In the genomic region with DNA sequence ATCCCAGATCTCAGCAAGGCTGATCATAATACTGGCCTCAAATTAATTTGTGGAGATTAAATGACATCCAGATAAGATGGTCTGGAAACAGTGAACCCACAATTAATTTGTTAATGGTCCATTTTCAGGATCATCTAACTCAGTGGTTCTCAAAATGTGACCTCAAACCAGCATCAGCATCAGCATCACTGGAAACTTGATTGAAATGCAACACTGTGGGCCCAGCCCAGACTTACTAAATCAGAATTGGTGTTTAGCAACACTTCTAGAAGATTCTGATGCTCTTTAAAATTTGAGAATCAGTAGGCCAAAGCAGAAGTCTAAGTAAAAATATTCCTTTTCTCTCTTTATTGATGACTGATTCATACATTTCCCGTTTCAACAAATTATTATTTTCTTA, we compare ENCODE assay signal across 22 cellular contexts. TPM values are rescaled to one million over a fixed set of nuclear protein-coding genes. Genes with fewer than 3 reads are reported as not detected.
"Had no signal": no experiment of that assay in that cellular context is flagged by ENCODE, and none has a peak within 500 bp of the region (broad histone marks: within the 10 kb centered on the region; RNA-seq: fewer than 3 reads in every experiment).

No MANE protein-coding gene starts in this region.

- H3K27ac ChIP-seq: brain microvascular endothelial cell had no signal

- H3K27me3 Mint-ChIP-seq: activated CD4-positive, alpha-beta T cell treated with anti-CD3 and anti-CD28 coated beads, Interleukin-2, amount 10 ng/mL, durations not matched to agents 24 days and 14 days had no signal

- H3K4me3 ChIP-seq: left lung had no signal

- H3K36me3 Mint-ChIP-seq: activated naive CD8-positive, alpha-beta T cell; memory B cell had no signal

- DNase-seq: activated B cell treated with CpG ODN at 0.5 μM for 24 hours; activated CD4-positive, alpha-beta T cell treated with anti-CD3 and anti-CD28 coated beads, Interleukin-2, amount 10 ng/mL, durations not matched to agents 24 days and 14 days; activated CD8-positive, alpha-beta memory T cell treated with anti-CD3 and anti-CD28 coated beads, Interleukin-2, amount 50 U/mL, for 48 hours; activated gamma-delta T cell; activated T-cell treated with anti-CD3 and anti-CD28 coated beads, Interleukin-2, amount 50 U/mL, for 72 hours; cortex of kidney; effector CD4-positive, alpha-beta T cell; left lung; nucleus accumbens; stimulated activated naive CD8-positive, alpha-beta T cell treated with anti-CD3 and anti-CD28 coated beads, Interleukin-15, amount 100 ng/mL, for 72 hours; SW 1271 had no signal

- H3K4me1 ChIP-seq: left lung had no signal

- H3K36me3 ChIP-seq: brain microvascular endothelial cell, left lung had no signal

- H3K9me3 ChIP-seq: left lung had no signal

- H3K4me3 Mint-ChIP-seq: activated B cell treated with CpG ODN at 0.5 μM for 24 hours; activated CD4-positive, alpha-beta T cell treated with anti-CD3 and anti-CD28 coated beads, Interleukin-2, amount 10 ng/mL, durations not matched to agents 24 days and 14 days; activated naive CD8-positive, alpha-beta T cell; activated T-cell treated with anti-CD3 and anti-CD28 coated beads, Interleukin-2, amount 50 U/mL, for 72 hours; memory B cell; nephron; stimulated activated naive CD8-positive, alpha-beta T cell treated with anti-CD3 and anti-CD28 coated beads, Interleukin-15, amount 100 ng/mL, for 72 hours had no signal

- H3K27ac Mint-ChIP-seq: activated B cell treated with CpG ODN at 0.5 μM for 24 hours; activated CD4-positive, alpha-beta T cell treated with anti-CD3 and anti-CD28 coated beads, Interleukin-2, amount 10 ng/mL, durations not matched to agents 24 days and 14 days; activated naive CD8-positive, alpha-beta T cell; activated T-cell treated with anti-CD3 and anti-CD28 coated beads, Interleukin-2, amount 50 U/mL, for 72 hours; memory B cell had no signal

- ATAC-seq: activated T-cell treated with anti-CD3 and anti-CD28 coated beads, Interleukin-2, amount 50 U/mL, for 72 hours; stimulated activated naive CD8-positive, alpha-beta T cell treated with anti-CD3 and anti-CD28 coated beads, Interleukin-15, amount 100 ng/mL, for 72 hours had no signal

- H3K4me1 Mint-ChIP-seq: activated B cell treated with CpG ODN at 0.5 μM for 24 hours; activated CD4-positive, alpha-beta T cell treated with anti-CD3 and anti-CD28 coated beads, Interleukin-2, amount 10 ng/mL, durations not matched to agents 24 days and 14 days had no signal

- H3K9me3 Mint-ChIP-seq: activated B cell treated with CpG ODN at 0.5 μM for 24 hours; activated CD4-positive, alpha-beta T cell treated with anti-CD3 and anti-CD28 coated beads, Interleukin-2, amount 10 ng/mL, durations not matched to agents 24 days and 14 days; activated T-cell treated with anti-CD3 and anti-CD28 coated beads, Interleukin-2, amount 50 U/mL, for 72 hours; memory B cell; stimulated activated naive CD8-positive, alpha-beta T cell treated with anti-CD3 and anti-CD28 coated beads, Interleukin-15, amount 100 ng/mL, for 72 hours had no signal

- H3K27me3 ChIP-seq: brain microvascular endothelial cell had no signal

RNA-seq across cellular contexts. Expression of a gene that starts 10.7 kb away (rescaled TPM):
- total RNA-seq: activated B cell treated with CpG ODN at 0.5 μM for 24 hours; activated CD4-positive, alpha-beta T cell treated with anti-CD3 and anti-CD28 coated beads, Interleukin-2, amount 10 ng/mL, durations not matched to agents 24 days and 14 days; activated T-cell treated with anti-CD3 and anti-CD28 coated beads, Interleukin-2, amount 50 U/mL, for 72 hours; fibroblast of lung; frontal cortex; kidney; left lung; posterior vena cava; right cardiac atrium; SK-MEL-5; T-helper 2 cell treated with Interferon-gamma antibody and Interleukin-4, amounts not matched to agents 100 ng/mL and 5 ng/mL, for 36 hours had no signal

RNA-seq across cellular contexts. Expression of a gene that starts 17.4 kb away (rescaled TPM):
- total RNA-seq: activated B cell treated with CpG ODN at 0.5 μM for 24 hours; activated CD4-positive, alpha-beta T cell treated with anti-CD3 and anti-CD28 coated beads, Interleukin-2, amount 10 ng/mL, durations not matched to agents 24 days and 14 days; activated T-cell treated with anti-CD3 and anti-CD28 coated beads, Interleukin-2, amount 50 U/mL, for 72 hours; fibroblast of lung; frontal cortex; kidney; left lung; posterior vena cava; right cardiac atrium; SK-MEL-5; T-helper 2 cell treated with Interferon-gamma antibody and Interleukin-4, amounts not matched to agents 100 ng/mL and 5 ng/mL, for 36 hours had no signal

RNA-seq across cellular contexts. Expression of a gene that starts 31.3 kb away (rescaled TPM):
- total RNA-seq: activated B cell treated with CpG ODN at 0.5 μM for 24 hours; activated CD4-positive, alpha-beta T cell treated with anti-CD3 and anti-CD28 coated beads, Interleukin-2, amount 10 ng/mL, durations not matched to agents 24 days and 14 days; activated T-cell treated with anti-CD3 and anti-CD28 coated beads, Interleukin-2, amount 50 U/mL, for 72 hours; fibroblast of lung; frontal cortex; kidney; left lung; posterior vena cava; right cardiac atrium; SK-MEL-5; T-helper 2 cell treated with Interferon-gamma antibody and Interleukin-4, amounts not matched to agents 100 ng/mL and 5 ng/mL, for 36 hours had no signal

RNA-seq across cellular contexts. Expression of a gene that starts 35.2 kb away (rescaled TPM):
- total RNA-seq: activated B cell treated with CpG ODN at 0.5 μM for 24 hours; activated CD4-positive, alpha-beta T cell treated with anti-CD3 and anti-CD28 coated beads, Interleukin-2, amount 10 ng/mL, durations not matched to agents 24 days and 14 days; activated T-cell treated with anti-CD3 and anti-CD28 coated beads, Interleukin-2, amount 50 U/mL, for 72 hours; fibroblast of lung; frontal cortex; kidney; left lung; posterior vena cava; right cardiac atrium; SK-MEL-5; T-helper 2 cell treated with Interferon-gamma antibody and Interleukin-4, amounts not matched to agents 100 ng/mL and 5 ng/mL, for 36 hours had no signal

RNA-seq across cellular contexts. Expression of a gene that starts 49.5 kb away (rescaled TPM):
- total RNA-seq: activated B cell treated with CpG ODN at 0.5 μM for 24 hours; activated CD4-positive, alpha-beta T cell treated with anti-CD3 and anti-CD28 coated beads, Interleukin-2, amount 10 ng/mL, durations not matched to agents 24 days and 14 days; activated T-cell treated with anti-CD3 and anti-CD28 coated beads, Interleukin-2, amount 50 U/mL, for 72 hours; fibroblast of lung; frontal cortex; kidney; left lung; posterior vena cava; right cardiac atrium; SK-MEL-5; T-helper 2 cell treated with Interferon-gamma antibody and Interleukin-4, amounts not matched to agents 100 ng/mL and 5 ng/mL, for 36 hours had no signal
